Comparison of ENCODE assay signal across 9 cellular contexts in the genomic region with DNA sequence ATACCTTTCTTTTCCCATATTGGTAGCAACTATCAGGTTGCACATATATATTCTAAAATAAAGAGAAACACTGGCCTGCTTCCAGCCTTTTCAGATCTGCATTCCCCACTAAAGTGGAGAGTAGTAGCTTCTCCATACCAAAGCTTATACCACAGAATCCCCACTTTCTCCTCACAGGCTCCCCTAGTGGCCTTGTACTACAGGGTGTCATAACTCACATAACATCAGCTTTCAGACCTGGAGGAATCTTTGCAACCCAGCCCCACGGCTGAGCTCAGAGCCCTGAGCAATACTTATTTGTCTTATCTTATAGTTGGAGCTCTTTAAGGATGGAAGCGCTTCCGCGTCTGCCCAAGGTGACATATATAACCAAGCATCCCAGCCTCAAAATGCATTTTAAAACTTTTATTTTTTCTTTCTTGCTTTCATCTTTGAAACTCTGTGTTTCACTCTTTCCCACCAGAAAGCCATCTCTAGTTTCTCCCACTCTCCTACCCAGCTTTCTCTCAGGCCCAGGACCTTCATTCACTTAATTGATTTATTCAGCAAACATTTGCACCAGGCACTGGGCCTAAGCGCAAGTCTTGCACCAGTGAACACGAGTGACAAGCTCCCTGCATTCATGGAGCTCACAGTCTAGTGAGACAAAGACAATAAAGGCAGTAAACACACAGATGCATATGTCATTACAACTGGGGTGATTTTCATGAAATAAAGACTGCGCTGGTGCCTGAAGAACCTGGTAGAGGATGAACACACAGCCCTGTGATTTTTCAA.
DNase-seq lines count a peak whose midpoint lies in the region; ATAC-seq and TF ChIP-seq lines count a peak whose summit lies in the region.
"Had no signal": no experiment of that assay in that cellular context is flagged by ENCODE, and none has a peak within 500 bp of the region (broad histone marks: within the 10 kb centered on the region; RNA-seq: fewer than 3 reads in every experiment).

No MANE protein-coding gene starts in this region.

- H3K4me1 ChIP-seq in HAP-1 = no peaks in the 10 kb centered on the region
- H3K4me1 ChIP-seq in RWPE2 (ENCODE audit: insufficient read depth, poor library complexity, severe bottlenecking) = no peaks in the 10 kb centered on the region
- H3K4me1 ChIP-seq in foreskin keratinocyte = no peaks in the 10 kb centered on the region

- H3K4me3 ChIP-seq in AG09309 (ENCODE audit: control insufficient read depth, low read depth, low read length) (no peak overlapping the region), HAP-1 (no peak overlapping the region), RWPE2 (ENCODE audit: severe bottlenecking) (no peak overlapping the region)

- H3K27ac ChIP-seq in RWPE2 (ENCODE audit: poor library complexity, severe bottlenecking) (no peak overlapping the region), foreskin keratinocyte (no peak overlapping the region)

- H3K9me3 ChIP-seq in HAP-1 (no peaks in the 10 kb centered on the region), RWPE2 (ENCODE audit: severe bottlenecking) (no peaks in the 10 kb centered on the region)

- no peaks in the 10 kb centered on the region for H3K36me3 ChIP-seq in HAP-1 (replicated peaks)
- no peaks in the 10 kb centered on the region for H3K36me3 ChIP-seq in RWPE2 (ENCODE audit: low read depth)

- 0 out of 3 replicates have a peak, but pooled peaks have one; percentile 36 for ATAC-seq in RWPE2 (ENCODE audit: low read depth)
- peak; percentile 86 for ATAC-seq in foreskin keratinocyte
- ATAC-seq: activated CD4-positive, alpha-beta T cell treated with anti-CD3 and anti-CD28 coated beads for 36 hours had no signal

- peak; percentile 59 for TF ChIP-seq CTCF in AG09309 (IDR thresholded peaks at IDR 0.05; ENCODE audit: control insufficient read depth, insufficient read depth, low read depth, low read length, missing control alignments)
- TF ChIP-seq CTCF in RWPE2 (IDR thresholded peaks at IDR 0.05; ENCODE audit: poor library complexity, severe bottlenecking) = peak; percentile 38
- peak; percentile 57 for TF ChIP-seq CTCF in foreskin keratinocyte (conservative IDR thresholded peaks at IDR 0.05)

- DNase-seq in AG09309 (ENCODE audit: low read depth) = no peak
- peak; percentile 28 to 51 for DNase-seq in HAP-1 (ENCODE audit: low spot score in 2 of 2)
- DNase-seq in RWPE2 (ENCODE audit: low spot score) = no peak
- peak in 1 of 2 donors; percentile 17 for DNase-seq in foreskin keratinocyte
- DNase-seq in HuH-7.5 (ENCODE audit: low spot score) = no peak
- no peak for DNase-seq in cerebellum (ENCODE audit: low spot score)
- DNase-seq in activated T-cell treated with anti-CD3 and anti-CD28 coated beads for 4 hours = no peak
- DNase-seq in activated naive CD4-positive, alpha-beta T cell treated with Interleukin-2 at 50 U/mL for 16 hours = no peak
- DNase-seq: activated CD4-positive, alpha-beta T cell treated with anti-CD3 and anti-CD28 coated beads for 36 hours had no signal

- no peaks in the 10 kb centered on the region for H3K27me3 ChIP-seq in HAP-1 (ENCODE audit: low read depth)
- H3K27me3 ChIP-seq in RWPE2 (ENCODE audit: insufficient read depth, poor library complexity, severe bottlenecking) = no peaks in the 10 kb centered on the region
- peaks cover 5% of the 10 kb centered on the region for H3K27me3 ChIP-seq in foreskin keratinocyte

- in situ Hi-C loops in HAP-1 (cut with MboI; ENCODE audit: low sequenced_read_pairs) = no loop called here

Comparison
In these comparisons a context has a peak if more than half of its experiments do, and no peak if none do; other contexts are left out.
1. DNase-seq: peak in HAP-1 (2 of 2); none in AG09309 (single experiment), RWPE2 (single experiment), HuH-7.5 (single experiment), cerebellum (single experiment), activated T-cell treated with anti-CD3 and anti-CD28 coated beads for 4 hours (single experiment) and activated naive CD4-positive, alpha-beta T cell treated with Interleukin-2 at 50 U/mL for 16 hours (single experiment).
2. Peak in every context shown above with its lines, with median percentiles within 50 percentile points of each other: CTCF ChIP-seq.